In the genomic region with DNA sequence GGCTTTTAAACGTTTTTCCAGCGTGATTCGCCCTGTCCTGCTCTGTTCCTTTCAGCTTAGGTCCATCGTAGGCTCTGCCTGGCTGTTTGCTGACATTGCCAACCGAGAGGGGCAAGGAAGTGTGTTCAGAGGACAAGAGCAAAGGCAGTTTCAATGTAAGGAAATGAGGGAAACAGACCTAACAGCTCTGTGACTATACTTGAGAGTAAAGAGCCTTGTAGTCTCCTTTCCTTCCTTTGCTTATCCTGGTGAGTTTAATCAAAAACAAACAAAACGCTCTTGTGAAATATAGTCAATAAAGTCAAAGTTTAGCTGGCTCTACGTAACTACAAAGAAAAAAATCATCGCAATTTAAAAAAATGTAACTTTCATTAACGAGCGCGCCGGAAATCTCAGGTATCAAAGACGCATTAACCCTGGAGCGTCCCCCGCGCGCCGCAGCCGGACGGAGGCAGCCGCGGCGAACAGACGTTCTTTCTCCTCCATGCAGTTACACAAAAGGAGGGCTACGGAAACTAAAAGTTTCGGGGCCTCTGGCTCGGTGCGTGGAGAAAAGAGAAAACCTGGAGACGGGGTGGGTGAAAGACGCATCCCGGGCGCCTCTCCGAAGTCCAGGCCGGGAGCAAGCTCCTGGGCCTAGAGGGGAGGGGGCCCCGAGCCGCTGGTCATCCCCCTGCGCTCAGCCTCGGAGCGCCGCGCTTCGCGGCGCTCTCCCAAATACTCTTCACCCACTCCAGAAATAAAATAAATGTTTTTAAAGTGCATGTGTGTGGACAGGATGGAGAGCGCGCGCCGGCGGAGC, we compare ENCODE assay signal across 9 cellular contexts. TPM values are rescaled to one million over a fixed set of nuclear protein-coding genes. Genes with fewer than 3 reads are reported as not detected.
A peak's percentile ranks its signal among the peaks of the same experiment; 100 is the strongest.
DNase-seq lines count a peak whose midpoint lies in the region; ATAC-seq and TF ChIP-seq lines count a peak whose summit lies in the region.
"Had no signal": no experiment of that assay in that cellular context is flagged by ENCODE, and none has a peak within 500 bp of the region (broad histone marks: within the 10 kb centered on the region; RNA-seq: fewer than 3 reads in every experiment).

No MANE protein-coding gene starts in this region.

- CTCF ChIA-PET in activated B cell treated with CpG ODN at 0.5 μM for 24 hours (lab: Charles Lee): no interaction called here

- DNase-seq in AG09319 (ENCODE audit: extremely low read depth, low read depth) (peak; percentile 43), HS-5 (ENCODE audit: low read depth) (peak; percentile 28), activated B cell treated with CpG ODN at 0.5 μM for 24 hours (no peak), heart left ventricle (peak; percentile 63 to 72 (median 68)), psoas muscle (peak; percentile 54 to 71)
- DNase-seq in stimulated activated CD4-positive, alpha-beta T cell treated with anti-CD3 and anti-CD28 coated beads, Interleukin-4, amount 100 ng/mL, for 24 hours: no peak
- DNase-seq in activated CD4-positive, alpha-beta T cell treated with anti-CD3 and anti-CD28 coated beads for 4 hours: no peak

- peak overlapping the region; percentile 65 to 98 (median 92) for H3K4me3 ChIP-seq in heart left ventricle
- peak overlapping the region; percentile 79 for H3K4me3 ChIP-seq in psoas muscle

- POLR2A ChIA-PET in activated B cell treated with CpG ODN at 0.5 μM for 24 hours (lab: Charles Lee): no interaction called here

- ATAC-seq in activated B cell treated with CpG ODN at 0.5 μM for 24 hours (ENCODE audit: low read depth): no peak
- ATAC-seq in heart left ventricle: peak; percentile 26 to 37 (median 36)
- ATAC-seq in psoas muscle: peak; percentile 4 to 31 (median 26)
- ATAC-seq in HG03159 (IDR thresholded peaks at IDR 0.05; ENCODE audit: unreplicated experiment): no peak
- ATAC-seq: HCT116 had no signal

- H3K9me3 Mint-ChIP-seq in activated B cell treated with CpG ODN at 0.5 μM for 24 hours: no peaks in the 10 kb centered on the region

- peak overlapping the region; percentile 96 to 98 (median 98) for H3K27ac ChIP-seq in heart left ventricle
- H3K27ac ChIP-seq in psoas muscle: peak overlapping the region; percentile 80

- H3K4me1 Mint-ChIP-seq in activated B cell treated with CpG ODN at 0.5 μM for 24 hours: peaks cover 15% of the 10 kb centered on the region

- H3K27me3 ChIP-seq in heart left ventricle (peaks cover 0 to 25% (median 0%) of the 10 kb centered on the region in 9 donors), psoas muscle (ENCODE audit: insufficient read depth in 3 of 3, low read length in 2 of 3) (peaks cover 0 to 30% (median 8%) of the 10 kb centered on the region in 3 donors)

- intact Hi-C loops in activated B cell treated with CpG ODN at 0.5 μM for 24 hours (cut with micrococcal nuclease) (no loop called here), heart left ventricle (cut with DNase I) (loop anchor here in 9 of 10 donors (1.0 to 10.0 kb wide), 12 partner anchors 117 to 495 kb away; no protein-coding TSS in a partner anchor), psoas muscle (cut with DNase I) (no loop called here)

- peak in 1 of 2 donors; percentile 15 for TF ChIP-seq POLR2A in heart left ventricle (IDR thresholded peaks at IDR 0.05)

- H3K4me3 Mint-ChIP-seq in activated B cell treated with CpG ODN at 0.5 μM for 24 hours: peak overlapping the region; percentile 11

- peaks cover 32% of the 10 kb centered on the region for H3K27me3 Mint-ChIP-seq in activated B cell treated with CpG ODN at 0.5 μM for 24 hours

- TF ChIP-seq CTCF in AG09319 (IDR thresholded peaks at IDR 0.05; ENCODE audit: low read depth, low read length) (no peak; the same call in 1 of the 2 replicates), activated B cell treated with CpG ODN at 0.5 μM for 24 hours (IDR thresholded peaks at IDR 0.05) (no peak), heart left ventricle (IDR thresholded peaks at IDR 0.05) (peak in 2 of 12 donors; percentile 5 to 15), psoas muscle (IDR thresholded peaks at IDR 0.05) (no peak)

- H3K27ac Mint-ChIP-seq in activated B cell treated with CpG ODN at 0.5 μM for 24 hours: no peak overlapping the region

- WGBS in heart left ventricle, 4 donors: 1% methylated on average over 45 to 49 of the region's 49 CpGs
- 2 to 3% (median 3%) methylated on average over 41 to 49 of the region's 49 CpGs for WGBS in psoas muscle, 3 donors

- H3K36me3 ChIP-seq in heart left ventricle: no peaks in the 10 kb centered on the region
- no peaks in the 10 kb centered on the region for H3K36me3 ChIP-seq in psoas muscle (ENCODE audit: insufficient read depth in 1 of 2, low read depth in 1 of 2)

- H3K36me3 Mint-ChIP-seq in activated B cell treated with CpG ODN at 0.5 μM for 24 hours (ENCODE audit: low read depth): no peaks in the 10 kb centered on the region

- H3K4me1 ChIP-seq in heart left ventricle (peaks cover 0 to 20% (median 9%) of the 10 kb centered on the region in 12 donors), psoas muscle (no peaks in the 10 kb centered on the region)

- H3K9me3 ChIP-seq in heart left ventricle (no peaks in the 10 kb centered on the region), psoas muscle (no peaks in the 10 kb centered on the region)

RNA-seq across cellular contexts. Expression of a gene that starts 0.6 kb away (rescaled TPM):
- total RNA-seq in activated B cell treated with CpG ODN at 0.5 μM for 24 hours (not detected in 2 replicates), heart left ventricle (10 to 100 TPM; 49.7 to 82.8 (median 58.4) TPM), psoas muscle (10 to 100 TPM in 2 of 4 donors, 1 to 10 TPM in 2; 5.0 to 13.2 (median 9.7) TPM)
- polyA plus RNA-seq in heart left ventricle (10 to 100 TPM; 16.9 to 45.0 TPM), psoas muscle (1 to 10 TPM; 5.1 to 7.2 (median 5.7) TPM)

Comparison
In these comparisons a context has a peak if more than half of its experiments do, and no peak if none do; other contexts are left out.
1. DNase-seq: peak in AG09319 (single experiment), HS-5 (single experiment), heart left ventricle (5 of 5) and psoas muscle (2 of 2); none in activated B cell treated with CpG ODN at 0.5 μM for 24 hours (single experiment), stimulated activated CD4-positive, alpha-beta T cell treated with anti-CD3 and anti-CD28 coated beads, Interleukin-4, amount 100 ng/mL, for 24 hours (single experiment) and activated CD4-positive, alpha-beta T cell treated with anti-CD3 and anti-CD28 coated beads for 4 hours (0 of 2).
2. ATAC-seq: peak in heart left ventricle (4 of 4) and psoas muscle (4 of 4); none in activated B cell treated with CpG ODN at 0.5 μM for 24 hours (single experiment) and HG03159 (single experiment).
3. intact Hi-C loops: an anchor here in heart left ventricle (1.0 to 10.0 kb wide); none called in activated B cell treated with CpG ODN at 0.5 μM for 24 hours and psoas muscle.